26 cellular contexts compared by ENCODE assay signal in genomic region chr3:25497096-25497495, GRCh38.
"Had no signal": no experiment of that assay in that cellular context is flagged by ENCODE, and none has a peak within 500 bp of the region (broad histone marks: within the 10 kb centered on the region; RNA-seq: fewer than 3 reads in every experiment).

No MANE protein-coding gene starts in this region.

- H3K27ac Mint-ChIP-seq: dendritic cell treated with granulocyte-macrophage colony-stimulating factor and Interleukin-4, amounts not matched to agents 40 ng/mL and 50 ng/mL, for 4 days; effector memory CD8-positive, alpha-beta T cell; endodermal cell had no signal

- H3K4me1 ChIP-seq: esophagus squamous epithelium, left lung had no signal

- H3K4me3 Mint-ChIP-seq: dendritic cell treated with granulocyte-macrophage colony-stimulating factor and Interleukin-4, amounts not matched to agents 40 ng/mL and 50 ng/mL, for 4 days; effector memory CD8-positive, alpha-beta T cell; endodermal cell had no signal

- H3K27ac ChIP-seq: coronary artery, epithelial cell of prostate, esophagus squamous epithelium, gastrocnemius medialis, heart right ventricle, left lung, lower lobe of right lung had no signal

- H3K27me3 ChIP-seq: esophagus squamous epithelium, gastrocnemius medialis, heart right ventricle, left lung had no signal

- H3K4me3 ChIP-seq: coronary artery, esophagus squamous epithelium, gastrocnemius medialis, heart right ventricle, left lung, lower lobe of right lung had no signal

- DNase-seq: effector CD8-positive, alpha-beta T cell; effector memory CD8-positive, alpha-beta T cell; endodermal cell; erythroblast; esophagus squamous epithelium; foreskin fibroblast; foreskin melanocyte; gastrocnemius medialis; glutamatergic neuron; head of caudate nucleus; heart right ventricle; hippocampal formation; left cardiac atrium; left lung; left ventricle myocardium superior; lower lobe of right lung; mesenchymal stem cell; midbrain had no signal

- H3K36me3 ChIP-seq: gastrocnemius medialis, left lung, lower lobe of right lung had no signal

- ATAC-seq: effector memory CD8-positive, alpha-beta T cell; esophagus mucosa; gastrocnemius medialis; heart right ventricle; left cardiac atrium; left lung; left ventricle myocardium superior; lower lobe of right lung had no signal

- FAIRE-seq: colon, endometrium, islet of Langerhans, keratinocyte had no signal
